ENCODE assay signal across 10 cellular contexts in genomic region chr12:105706321-105706972, GRCh38.
DNase-seq lines count a peak whose midpoint lies in the region; ATAC-seq and TF ChIP-seq lines count a peak whose summit lies in the region.
"Had no signal": no experiment of that assay in that cellular context is flagged by ENCODE, and none has a peak within 500 bp of the region (broad histone marks: within the 10 kb centered on the region; RNA-seq: fewer than 3 reads in every experiment).

No MANE protein-coding gene starts in this region.

- WGBS in mesenchymal stem cell = 95% methylated on average over 7 of the region's 8 CpGs

- H3K9ac ChIP-seq in mesenchymal stem cell (ENCODE audit: low read length) = no peak overlapping the region

- DNase-seq in DMS53 (lab: John Stamatoyannopoulos, UW) (peak; percentile 97), NCI-H187 (lab: John Stamatoyannopoulos, UW) (peak; percentile 84 to 89), brain pericyte (ENCODE audit: low read depth, low spot score) (peak; percentile 53), mesenchymal stem cell (no peak), mucosa of descending colon (no peak), MV-4-11 (lab: John Stamatoyannopoulos, UW) (no peak), NCI-H1694 treated with DMSO at 0.1 percent for 48 hours (lab: John Stamatoyannopoulos, UW) (no peak)
- DNase-seq in activated CD4-positive, CD25-positive, alpha-beta regulatory T cell treated with anti-CD3 and anti-CD28 coated beads, Interleukin-2, amount 50 U/mL, for 72 hours = no peak
- DNase-seq: activated T-cell treated with anti-CD3 and anti-CD28 coated beads, Interleukin-2, amount 50 U/mL, for 4 hours had no signal

- H2BK5ac ChIP-seq in mesenchymal stem cell (ENCODE audit: low read depth, low read length, poor library complexity, severe bottlenecking) = peak overlapping the region; percentile 1

- H3K4me1 ChIP-seq in mesenchymal stem cell (ENCODE audit: control insufficient read depth, insufficient read depth, low read depth, low read length) = peaks cover 13% of the 10 kb centered on the region
- H3K4me1 ChIP-seq in mucosa of descending colon (ENCODE audit: low read depth) = no peaks in the 10 kb centered on the region
- H3K4me1 ChIP-seq: prostate gland had no signal

- H3K14ac ChIP-seq in mesenchymal stem cell (ENCODE audit: low read length in 2 of 2) = no peak overlapping the region

- intact Hi-C loops in mucosa of descending colon (cut with DNase I, micrococcal nuclease) = loop anchor here (5.0 to 10.0 kb wide), 2 partner anchors 428 to 436 kb away; partner anchors contain the start of gene NUAK1 (in 1 of the 2)

- TF ChIP-seq CTCF in mucosa of descending colon (IDR thresholded peaks at IDR 0.05) = no peak

- H3K4me3 ChIP-seq in mesenchymal stem cell (ENCODE audit: insufficient read depth in 1 of 2, low read depth in 1 of 2, low read length in 2 of 2) (no peak overlapping the region), mucosa of descending colon (no peak overlapping the region)
- H3K4me3 ChIP-seq: prostate gland had no signal

- H4K8ac ChIP-seq in mesenchymal stem cell (ENCODE audit: low read length) = no peak overlapping the region

- H3K36me3 ChIP-seq in mesenchymal stem cell (ENCODE audit: control insufficient read depth in 1 of 2, insufficient read depth in 2 of 2, low read depth in 1 of 2, low read length in 2 of 2) = no peaks in the 10 kb centered on the region
- no peaks in the 10 kb centered on the region for H3K36me3 ChIP-seq in mucosa of descending colon (ENCODE audit: low read depth)
- H3K36me3 ChIP-seq: prostate gland had no signal

- H3K27ac ChIP-seq in mesenchymal stem cell (ENCODE audit: low read length, poor library complexity, severe bottlenecking) = peak overlapping the region; percentile 74
- H3K27ac ChIP-seq: prostate gland had no signal

- H2BK120ac ChIP-seq in mesenchymal stem cell (ENCODE audit: low read depth, low read length) = no peak overlapping the region

- no peak overlapping the region for H2BK15ac ChIP-seq in mesenchymal stem cell (ENCODE audit: low read depth, poor library complexity, severe bottlenecking)

- no peaks in the 10 kb centered on the region for H3K79me1 ChIP-seq in mesenchymal stem cell (replicated peaks; ENCODE audit: low read length, poor library complexity, severe bottlenecking)

- H2BK12ac ChIP-seq in mesenchymal stem cell (ENCODE audit: low read length in 2 of 2) = peak overlapping the region in 1 of 2 experiments; percentile 38

- no peak overlapping the region for H4K91ac ChIP-seq in mesenchymal stem cell (ENCODE audit: low read length)

- no peak for ATAC-seq in mucosa of descending colon
- ATAC-seq: activated T-cell treated with anti-CD3 and anti-CD28 coated beads, Interleukin-2, amount 50 U/mL, for 4 hours had no signal

- H3K4me2 ChIP-seq in mesenchymal stem cell (ENCODE audit: low read length, poor library complexity, severe bottlenecking) = no peak overlapping the region

- no peak overlapping the region for H2AK5ac ChIP-seq in mesenchymal stem cell (ENCODE audit: low read length, severe bottlenecking)

- no peak overlapping the region for H2AFZ ChIP-seq in mesenchymal stem cell (ENCODE audit: low read depth, low read length)

- H3K4ac ChIP-seq in mesenchymal stem cell (ENCODE audit: low read depth in 1 of 2, low read length in 2 of 2) = no peak overlapping the region

- no peaks in the 10 kb centered on the region for H3K9me3 ChIP-seq in mesenchymal stem cell (ENCODE audit: control insufficient read depth, low read length)
- H3K9me3 ChIP-seq in mucosa of descending colon = no peaks in the 10 kb centered on the region
- H3K9me3 ChIP-seq: prostate gland had no signal

- H3K27me3 ChIP-seq in mesenchymal stem cell (ENCODE audit: control insufficient read depth in 1 of 2, insufficient read depth in 1 of 2, low read length in 2 of 2) = peaks cover 0 to 5% of the 10 kb centered on the region in 2 experiments

- H3K18ac ChIP-seq in mesenchymal stem cell (ENCODE audit: low read depth in 1 of 2, low read length in 2 of 2) = peak overlapping the region in 1 of 2 experiments; percentile 58

- no peak overlapping the region for H3K23ac ChIP-seq in mesenchymal stem cell (ENCODE audit: low read length in 2 of 2)

Comparison
In these comparisons a context has a peak if more than half of its experiments do, and no peak if none do; other contexts are left out.
1. DNase-seq: peak in DMS53 (single experiment), NCI-H187 (2 of 2) and brain pericyte (single experiment); none in mesenchymal stem cell (single experiment), mucosa of descending colon (0 of 3), MV-4-11 (single experiment), NCI-H1694 treated with DMSO at 0.1 percent for 48 hours (single experiment) and activated CD4-positive, CD25-positive, alpha-beta regulatory T cell treated with anti-CD3 and anti-CD28 coated beads, Interleukin-2, amount 50 U/mL, for 72 hours (single experiment).